ENCODE assay signal across 22 cellular contexts in the genomic region with DNA sequence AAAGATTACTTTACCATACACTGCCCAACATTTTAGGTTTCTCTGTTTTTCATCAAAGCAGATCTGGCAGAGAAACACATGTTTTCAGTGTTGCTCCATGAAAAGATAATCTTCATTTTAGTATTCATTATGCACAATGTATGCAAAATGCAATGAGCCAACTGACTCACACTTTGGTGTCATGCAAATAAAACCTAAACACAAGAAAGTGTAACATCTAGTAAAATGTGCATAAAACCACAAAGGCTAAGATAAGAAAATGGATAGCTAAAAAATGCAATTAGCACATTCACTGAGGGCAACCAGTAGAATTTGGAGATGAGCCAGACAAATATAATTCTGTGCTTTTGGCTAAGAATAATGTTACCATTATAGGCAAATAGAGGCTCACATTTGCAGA.
A peak's percentile ranks its signal among the peaks of the same experiment; 100 is the strongest.
DNase-seq lines count a peak whose midpoint lies in the region; ATAC-seq and TF ChIP-seq lines count a peak whose summit lies in the region.
"Had no signal": no experiment of that assay in that cellular context is flagged by ENCODE, and none has a peak within 500 bp of the region (broad histone marks: within the 10 kb centered on the region; RNA-seq: fewer than 3 reads in every experiment).

No MANE protein-coding gene starts in this region.

- no peaks in the 10 kb centered on the region; the same call in 2 of the 3 replicates for H3K9me3 Mint-ChIP-seq in GM23338
- H3K9me3 Mint-ChIP-seq: activated T-cell treated with anti-CD3 and anti-CD28 coated beads, Interleukin-2, amount 50 U/mL, for 24 hours; T-helper 1 cell treated with Interleukin-12 subunit alpha and Interleukin-12 subunit beta and Interleukin-4 antibody, amounts not matched to agents 30 μg/mL and 1 μg/mL, for 36 hours had no signal

- H3K27ac ChIP-seq in GM23338 (ENCODE audit: low read depth) = no peak overlapping the region
- H3K27ac ChIP-seq: adrenal gland, cardiac muscle cell, HL-60, psoas muscle, SJCRH30, stomach, transverse colon had no signal

- H3K9me2 ChIP-seq in GM23338 (ENCODE audit: insufficient read depth) = no peaks in the 10 kb centered on the region

- no peaks in the 10 kb centered on the region for H3K27me3 ChIP-seq in GM23338 (ENCODE audit: insufficient read depth)
- H3K27me3 ChIP-seq: adrenal gland, cardiac muscle cell, SJCRH30, stomach, transverse colon had no signal

- no peaks in the 10 kb centered on the region for H3K79me2 ChIP-seq in GM23338 (replicated peaks; ENCODE audit: insufficient read depth)

- H3K4me1 Mint-ChIP-seq in GM23338 = peaks cover 11% of the 10 kb centered on the region; the same call in 2 of the 3 replicates

- POLR2A ChIA-PET in AG04449 (lab: Yijun Ruan, JAX) = no interaction called here

- H3K4me1 ChIP-seq in GM23338 (ENCODE audit: insufficient read depth) = peaks cover 6% of the 10 kb centered on the region; the same call in 1 of the 2 replicates
- H3K4me1 ChIP-seq: adrenal gland, stomach, transverse colon had no signal

- H2AFZ ChIP-seq in GM23338 = no peak overlapping the region

- H3K4me3 ChIP-seq in AG04449 (ENCODE audit: low read depth, low read length) (no peak overlapping the region), GM23338 (no peak overlapping the region)
- H3K4me3 ChIP-seq: adrenal gland, cardiac muscle cell, psoas muscle, SJCRH30, stomach, transverse colon had no signal

- CTCF ChIA-PET in AG04449 (lab: Yijun Ruan, JAX) = no interaction called here

- no peak overlapping the region for H3K4me3 Mint-ChIP-seq in GM23338
- H3K4me3 Mint-ChIP-seq: activated T-cell treated with anti-CD3 and anti-CD28 coated beads, Interleukin-2, amount 50 U/mL, for 24 hours; T-helper 1 cell treated with Interleukin-12 subunit alpha and Interleukin-12 subunit beta and Interleukin-4 antibody, amounts not matched to agents 30 μg/mL and 1 μg/mL, for 36 hours had no signal

- H3K36me3 Mint-ChIP-seq in GM23338 (ENCODE audit: low read depth) = no peaks in the 10 kb centered on the region

- TF ChIP-seq CTCF in AG04449 (IDR thresholded peaks at IDR 0.05; ENCODE audit: insufficient read depth, low read length, missing control alignments) (no peak), GM23338 (conservative IDR thresholded peaks at IDR 0.05; ENCODE audit: low read depth in 2 of 2) (no peak)

- no peaks in the 10 kb centered on the region for H3K36me3 ChIP-seq in GM23338 (ENCODE audit: insufficient read depth)
- H3K36me3 ChIP-seq: adrenal gland, cardiac muscle cell, SJCRH30, stomach, transverse colon had no signal

- H3K4me2 ChIP-seq in GM23338 = peak overlapping the region; percentile 36; the same call in 1 of the 2 replicates

- ATAC-seq in GM23338 = no peak
- ATAC-seq in HG03196 (IDR thresholded peaks at IDR 0.05; ENCODE audit: unreplicated experiment) = no peak
- ATAC-seq: HepG2, psoas muscle had no signal

- peak; percentile 42 for DNase-seq in AG04449 (ENCODE audit: low read depth, low spot score)
- DNase-seq in GM23338 (ENCODE audit: low spot score) = no peak
- peak; percentile 76 to 77 for DNase-seq in NCI-H526 (lab: John Stamatoyannopoulos, UW)
- DNase-seq in fibroblast of peridontal ligament (ENCODE audit: extremely low read depth) = peak; percentile 58
- no peak for DNase-seq in NCI-H2029 treated with DMSO at 0.1 percent for 48 hours (lab: John Stamatoyannopoulos, UW)
- no peak for DNase-seq in activated CD8-positive, alpha-beta memory T cell treated with anti-CD3 and anti-CD28 coated beads, Interleukin-2, amount 50 U/mL, for 4 hours
- DNase-seq in activated CD4-positive, CD25-positive, alpha-beta regulatory T cell treated with anti-CD3 and anti-CD28 coated beads, Interleukin-2, amount 50 U/mL, for 72 hours = no peak
- DNase-seq: activated CD8-positive, alpha-beta memory T cell treated with anti-CD3 and anti-CD28 coated beads for 24 hours; activated naive CD4-positive, alpha-beta T cell; activated T-cell treated with anti-CD3 and anti-CD28 coated beads, Interleukin-2, amount 50 U/mL, for 24 hours; adrenal gland; NCI-H1092; NCI-H2081; psoas muscle; stomach; transverse colon had no signal

- no peak overlapping the region; the same call in 1 of the 2 replicates for H3K27ac Mint-ChIP-seq in GM23338
- H3K27ac Mint-ChIP-seq: activated T-cell treated with anti-CD3 and anti-CD28 coated beads, Interleukin-2, amount 50 U/mL, for 24 hours; T-helper 1 cell treated with Interleukin-12 subunit alpha and Interleukin-12 subunit beta and Interleukin-4 antibody, amounts not matched to agents 30 μg/mL and 1 μg/mL, for 36 hours had no signal

- H4K20me1 ChIP-seq in GM23338 (replicated peaks; ENCODE audit: insufficient read depth) = no peaks in the 10 kb centered on the region

- no peaks in the 10 kb centered on the region for H3F3A ChIP-seq in GM23338 (replicated peaks; ENCODE audit: low read depth)

- H3K27me3 Mint-ChIP-seq in GM23338 (ENCODE audit: insufficient read depth, low read depth, poor library complexity) = no peaks in the 10 kb centered on the region

TF ChIP-seq in GM23338, 12 proteins besides CTCF, POLR2A, EP300 and RAD21 (continues in another document):
- TF ChIP-seq NANOG (IDR thresholded peaks at IDR 0.05; ENCODE audit: borderline replicate concordance) (no peak), REST (IDR thresholded peaks at IDR 0.05; ENCODE audit: unreplicated experiment) (no peak), ETS1 (IDR thresholded peaks at IDR 0.05) (no peak), ZNF331 (CRISPR knock-in tag; IDR thresholded peaks at IDR 0.05; ENCODE audit: low read depth) (no peak), EZH2 (IDR thresholded peaks at IDR 0.05; ENCODE audit: low read depth, unreplicated experiment) (no peak), ZNF114 (CRISPR knock-in tag; IDR thresholded peaks at IDR 0.05) (no peak), EZH2phosphoT487 (IDR thresholded peaks at IDR 0.05; ENCODE audit: unreplicated experiment) (no peak)

Comparison
In these comparisons a context has a peak if more than half of its experiments do, and no peak if none do; other contexts are left out.
1. DNase-seq: peak in AG04449 (single experiment), NCI-H526 (2 of 2) and fibroblast of peridontal ligament (single experiment); none in GM23338 (single experiment), NCI-H2029 treated with DMSO at 0.1 percent for 48 hours (single experiment), activated CD8-positive, alpha-beta memory T cell treated with anti-CD3 and anti-CD28 coated beads, Interleukin-2, amount 50 U/mL, for 4 hours (single experiment) and activated CD4-positive, CD25-positive, alpha-beta regulatory T cell treated with anti-CD3 and anti-CD28 coated beads, Interleukin-2, amount 50 U/mL, for 72 hours (single experiment).